ENCODE assay signal across 8 cellular contexts in the genomic region with DNA sequence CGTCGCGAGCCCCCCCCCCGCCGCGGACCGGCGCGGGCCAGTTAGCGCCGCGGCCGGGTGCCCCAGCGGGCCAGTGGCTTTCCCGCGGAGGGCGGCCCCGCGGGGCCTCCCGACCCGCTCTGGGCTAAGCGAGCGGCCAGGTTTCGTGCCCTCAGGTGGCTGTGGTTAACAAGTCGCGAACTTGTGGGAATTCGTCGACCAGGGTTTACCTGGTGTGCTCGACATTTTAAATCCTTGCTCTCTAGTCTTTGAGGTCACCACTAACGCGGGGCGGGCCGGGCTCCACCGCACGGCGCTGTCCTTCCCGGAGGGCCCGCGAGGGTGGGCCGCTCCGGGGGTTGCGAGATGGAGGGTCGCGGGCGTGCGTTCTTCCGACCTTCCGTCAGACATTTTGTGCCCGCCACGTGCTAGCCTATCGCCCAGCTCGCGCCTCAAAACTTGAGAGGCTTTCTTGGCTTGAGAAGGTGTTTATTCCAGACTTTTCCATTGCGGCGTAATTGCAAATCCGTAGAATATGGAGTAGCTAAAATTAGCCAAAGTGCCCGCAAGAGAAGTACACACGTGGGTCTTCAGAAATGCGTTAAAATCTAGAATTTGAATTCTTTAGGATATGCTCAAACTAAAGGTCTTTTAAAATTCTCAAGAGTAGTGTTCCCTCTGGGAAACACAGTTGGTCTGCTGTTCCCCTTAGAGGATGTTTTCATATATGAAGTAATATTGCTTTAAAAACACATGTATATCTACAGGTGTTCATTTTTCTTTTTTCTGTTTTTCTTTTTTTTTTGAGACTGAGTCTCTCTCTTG.
DNase-seq lines count a peak whose midpoint lies in the region; ATAC-seq and TF ChIP-seq lines count a peak whose summit lies in the region.

No MANE protein-coding gene starts in this region.

- no peaks in the 10 kb centered on the region for H3K27me3 ChIP-seq in OCI-LY3 (ENCODE audit: low read depth, low read length)

- DNase-seq in COLO668 (lab: John Stamatoyannopoulos, UW; ENCODE audit: unreplicated experiment) (peak; percentile 83), islet precursor cell (peak; percentile 63)
- peak; percentile 47 for DNase-seq in stimulated activated CD4-positive, alpha-beta T cell treated with anti-CD3 and anti-CD28 coated beads, Interleukin-4, amount 100 ng/mL, for 1 hour

- H3K79me2 ChIP-seq in OCI-LY3 (ENCODE audit: low read length): peaks cover 84% of the 10 kb centered on the region

- H3K27ac ChIP-seq in OCI-LY3 (ENCODE audit: low read length): peak overlapping the region; percentile 75
- H3K27ac ChIP-seq in angular gyrus (ENCODE audit: low read depth, low read length): peak overlapping the region; percentile 95

- H3K4me3 ChIP-seq in OCI-LY3 (ENCODE audit: low read length): peak overlapping the region; percentile 92

- peaks cover 54% of the 10 kb centered on the region for H3K4me1 ChIP-seq in OCI-LY3 (ENCODE audit: low read length)

- peaks cover 14% of the 10 kb centered on the region for H3K36me3 ChIP-seq in OCI-LY3 (replicated peaks; ENCODE audit: low read depth, low read length)

- ATAC-seq in GM21717 (IDR thresholded peaks at IDR 0.05; ENCODE audit: unreplicated experiment) (peak; percentile 17), GM21786 (IDR thresholded peaks at IDR 0.05; ENCODE audit: unreplicated experiment) (no peak), HG02884 (IDR thresholded peaks at IDR 0.05; ENCODE audit: unreplicated experiment) (no peak)

- peaks cover 40% of the 10 kb centered on the region for H4K20me1 ChIP-seq in OCI-LY3 (ENCODE audit: insufficient read depth, low read length)

- H2AFZ ChIP-seq in OCI-LY3 (ENCODE audit: low read depth, low read length): no peak overlapping the region

- peak overlapping the region; percentile 85 for H3K4me2 ChIP-seq in OCI-LY3 (ENCODE audit: low read length)

- H3K9me3 ChIP-seq in OCI-LY3 (ENCODE audit: insufficient read depth, low read length): no peaks in the 10 kb centered on the region

- TF ChIP-seq CTCF in OCI-LY3 (IDR thresholded peaks at IDR 0.05; ENCODE audit: low read depth, low read length): no peak

- peak overlapping the region; percentile 100 for H3K9ac ChIP-seq in OCI-LY3 (ENCODE audit: low read length)
